9 cellular contexts compared by ENCODE assay signal in the genomic region with DNA sequence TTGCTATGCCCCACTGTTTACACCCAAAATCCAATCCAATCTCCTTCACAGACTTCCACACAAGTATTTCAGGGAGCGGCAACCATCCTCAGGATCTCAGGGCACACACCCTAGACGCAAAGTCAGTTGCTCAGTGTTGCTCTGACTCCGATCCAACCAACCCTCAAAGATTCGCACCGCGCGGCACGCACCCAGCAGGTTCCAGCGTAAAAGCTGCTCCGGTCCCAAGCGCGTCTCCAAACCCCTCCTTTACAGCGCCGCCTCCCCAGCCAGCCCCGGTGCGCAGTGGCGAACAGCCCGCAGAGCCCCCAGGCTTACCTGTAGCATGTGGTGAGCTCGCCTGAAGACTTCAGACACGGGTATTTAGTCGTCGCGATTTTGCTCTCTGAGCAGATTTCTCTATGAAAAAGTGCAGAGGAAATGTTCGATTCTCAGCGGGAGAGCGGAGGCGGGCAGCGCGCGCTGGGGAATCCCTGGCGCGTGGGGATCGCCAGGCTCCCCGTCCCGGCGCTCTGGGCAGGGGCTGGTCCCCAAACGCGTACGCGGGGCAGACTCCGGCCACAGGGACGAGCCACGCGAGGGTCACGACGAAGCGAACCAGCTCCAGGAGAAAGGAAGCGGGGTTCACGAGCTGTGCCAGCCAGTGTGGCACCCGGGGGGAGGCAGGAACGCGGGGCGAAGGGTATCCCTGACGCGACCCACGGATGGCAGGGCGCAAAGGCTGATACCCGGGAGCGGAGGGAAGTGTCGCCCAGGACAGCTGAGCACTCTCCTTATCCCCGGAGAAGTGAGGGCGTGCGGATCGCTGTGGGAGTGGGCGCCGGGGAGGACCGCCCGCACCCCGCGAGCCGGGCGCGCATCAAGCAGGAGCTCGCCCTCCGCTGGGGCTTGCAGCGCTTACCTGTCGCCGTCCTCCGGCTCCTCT. TPM values are rescaled to one million over a fixed set of nuclear protein-coding genes. Genes with fewer than 3 reads are reported as not detected.
DNase-seq lines count a peak whose midpoint lies in the region; ATAC-seq and TF ChIP-seq lines count a peak whose summit lies in the region.
"Had no signal": no experiment of that assay in that cellular context is flagged by ENCODE, and none has a peak within 500 bp of the region (broad histone marks: within the 10 kb centered on the region; RNA-seq: fewer than 3 reads in every experiment).

No MANE protein-coding gene starts in this region.

- H3K4me1 ChIP-seq in right cardiac atrium (ENCODE audit: control insufficient read depth, insufficient read depth, low read length) = no peaks in the 10 kb centered on the region
- H3K4me1 ChIP-seq in smooth muscle cell (ENCODE audit: low read depth) = peaks cover 14% of the 10 kb centered on the region

- H3K4me3 Mint-ChIP-seq in activated CD8-positive, alpha-beta T cell treated with anti-CD3 and anti-CD28 coated beads for 36 hours = no peak overlapping the region

- no peaks in the 10 kb centered on the region for H4K20me1 ChIP-seq in smooth muscle cell (ENCODE audit: low read depth)

- CTCF ChIA-PET in activated CD8-positive, alpha-beta T cell treated with anti-CD3 and anti-CD28 coated beads for 36 hours (lab: Charles Lee) = interaction anchor here (0.6 to 2.4 kb wide), 21 partner anchors 8 to 1574 kb away, joined by 3 to 24 read pairs (median 4); no protein-coding TSS in a partner anchor

- H3K27me3 ChIP-seq in right cardiac atrium (ENCODE audit: control insufficient read depth, insufficient read depth) = no peaks in the 10 kb centered on the region
- peaks cover 88% of the 10 kb centered on the region for H3K27me3 ChIP-seq in smooth muscle cell (ENCODE audit: low read depth)

- peaks cover 53% of the 10 kb centered on the region for H3K27me3 Mint-ChIP-seq in activated CD8-positive, alpha-beta T cell treated with anti-CD3 and anti-CD28 coated beads for 36 hours

- no peak overlapping the region for H2AFZ ChIP-seq in smooth muscle cell (ENCODE audit: low read depth)

- H3K4me3 ChIP-seq in HFF-Myc (replicated peaks; ENCODE audit: low read depth, low read length) (peak overlapping the region; percentile 65), right cardiac atrium (ENCODE audit: low read length) (peak overlapping the region; percentile 8), smooth muscle cell (peak overlapping the region; percentile 46)

- no peak overlapping the region for H3K27ac ChIP-seq in right cardiac atrium (ENCODE audit: low read length)
- H3K27ac ChIP-seq in smooth muscle cell (ENCODE audit: low read depth) = no peak overlapping the region

- WGBS in right cardiac atrium = 2% methylated on average over 79 of the region's 79 CpGs
- WGBS in smooth muscle cell (ENCODE audit: low lambda C conversion rate) = 1% methylated on average over 79 of the region's 79 CpGs

- ATAC-seq in activated CD8-positive, alpha-beta T cell treated with anti-CD3 and anti-CD28 coated beads for 36 hours = peak; percentile 51
- ATAC-seq in right cardiac atrium (peak; percentile 39 to 52), HG02840 (IDR thresholded peaks at IDR 0.05; ENCODE audit: low FRiP score, unreplicated experiment) (no peak)

- H3F3A ChIP-seq in smooth muscle cell (ENCODE audit: low read depth) = no peaks in the 10 kb centered on the region

- no peak overlapping the region for H3K9ac ChIP-seq in smooth muscle cell (ENCODE audit: low read depth)

- H3K36me3 ChIP-seq in smooth muscle cell (ENCODE audit: low read depth) = no peaks in the 10 kb centered on the region

- intact Hi-C loops in activated CD8-positive, alpha-beta T cell treated with anti-CD3 and anti-CD28 coated beads for 36 hours (cut with micrococcal nuclease) = no loop called here
- intact Hi-C loops in right cardiac atrium (cut with DNase I) = loop anchor here in 3 of 4 donors (5.0 to 10.0 kb wide), 3 partner anchors 126 to 232 kb away; no protein-coding TSS in a partner anchor

- DNase-seq in EL = peak; percentile 69
- DNase-seq in HFF-Myc (ENCODE audit: extremely low read depth, low read depth) = no peak
- DNase-seq in activated CD8-positive, alpha-beta T cell treated with anti-CD3 and anti-CD28 coated beads for 36 hours = peak; percentile 10
- peak in 2 of 3 donors; percentile 54 to 61 for DNase-seq in right cardiac atrium
- peak; percentile 2 for DNase-seq in smooth muscle cell (lab: John Stamatoyannopoulos, UW; ENCODE audit: unreplicated experiment)
- no peak for DNase-seq in NCI-H1694 (lab: John Stamatoyannopoulos, UW)
- no peak for DNase-seq in occipital lobe (lab: John Stamatoyannopoulos, UW)

- POLR2A ChIA-PET in activated CD8-positive, alpha-beta T cell treated with anti-CD3 and anti-CD28 coated beads for 36 hours (lab: Charles Lee) = no interaction called here

- peaks cover 8% of the 10 kb centered on the region for H3K4me1 Mint-ChIP-seq in activated CD8-positive, alpha-beta T cell treated with anti-CD3 and anti-CD28 coated beads for 36 hours (ENCODE audit: low read depth)

- H3K9me3 ChIP-seq in right cardiac atrium (ENCODE audit: control insufficient read depth, low read length) (no peaks in the 10 kb centered on the region), smooth muscle cell (replicated peaks; ENCODE audit: low read depth) (no peaks in the 10 kb centered on the region)

- no peaks in the 10 kb centered on the region for H3K36me3 Mint-ChIP-seq in activated CD8-positive, alpha-beta T cell treated with anti-CD3 and anti-CD28 coated beads for 36 hours (ENCODE audit: low read depth)

- no peak overlapping the region for H3K27ac Mint-ChIP-seq in activated CD8-positive, alpha-beta T cell treated with anti-CD3 and anti-CD28 coated beads for 36 hours
- H3K27ac Mint-ChIP-seq: dendritic cell treated with granulocyte-macrophage colony-stimulating factor and Interleukin-4, amounts not matched to agents 40 ng/mL and 50 ng/mL, for 4 days had no signal

- peak overlapping the region; percentile 89 for H3K4me2 ChIP-seq in smooth muscle cell

- no peak for TF ChIP-seq CTCF in HFF-Myc (IDR thresholded peaks at IDR 0.05; ENCODE audit: low read depth, low read length, missing control alignments)
- TF ChIP-seq CTCF in activated CD8-positive, alpha-beta T cell treated with anti-CD3 and anti-CD28 coated beads for 36 hours (IDR thresholded peaks at IDR 0.05) = no peak
- no peak for TF ChIP-seq CTCF in smooth muscle cell (IDR thresholded peaks at IDR 0.05; ENCODE audit: borderline replicate concordance, insufficient read depth, poor library complexity, severe bottlenecking)

- H3K79me2 ChIP-seq in smooth muscle cell (ENCODE audit: low read depth) = no peaks in the 10 kb centered on the region

- H3K9me3 Mint-ChIP-seq in activated CD8-positive, alpha-beta T cell treated with anti-CD3 and anti-CD28 coated beads for 36 hours = no peaks in the 10 kb centered on the region
- H3K9me3 Mint-ChIP-seq: dendritic cell treated with granulocyte-macrophage colony-stimulating factor and Interleukin-4, amounts not matched to agents 40 ng/mL and 50 ng/mL, for 4 days had no signal

RNA-seq across cellular contexts. Expression of gene CCBE1, which starts 0.7 kb away (rescaled TPM):
- not detected for total RNA-seq in activated CD8-positive, alpha-beta T cell treated with anti-CD3 and anti-CD28 coated beads for 36 hours
- 1 to 10 TPM in 3 of 4 donors, under 1 TPM in 1; 0.78 to 3.5 (median 1.9) TPM for total RNA-seq in right cardiac atrium
- 0.48 TPM for polyA plus RNA-seq in right cardiac atrium
- total RNA-seq in smooth muscle cell = under 0.01 and 3.1 TPM in 2 replicates
- polyA plus RNA-seq in smooth muscle cell = 1.5 TPM in 1 of 2 replicates, not detected in the other
- 44.6 TPM for total RNA-seq in occipital lobe

Comparison
In these comparisons a context has a peak if more than half of its experiments do, and no peak if none do; other contexts are left out.
1. DNase-seq: peak in EL (single experiment), activated CD8-positive, alpha-beta T cell treated with anti-CD3 and anti-CD28 coated beads for 36 hours (single experiment), right cardiac atrium (2 of 3) and smooth muscle cell (single experiment); none in HFF-Myc (single experiment), NCI-H1694 (single experiment) and occipital lobe (single experiment).
2. H3K4me3 ChIP-seq: peak in every context shown above with its lines; median percentile 65 in HFF-Myc; 46 in smooth muscle cell; 8 in right cardiac atrium.
3. RNA of gene CCBE1, which starts 0.7 kb away (total RNA-seq): 44.6 TPM in occipital lobe (single experiment); under 0.01 to 3.1 TPM in smooth muscle cell, 0.78 to 3.5 TPM in right cardiac atrium and not detected in activated CD8-positive, alpha-beta T cell treated with anti-CD3 and anti-CD28 coated beads for 36 hours; every median in the first group is over 10 times any median in the second.